14 cellular contexts compared by ENCODE assay signal in genomic region chr11:109960831-109961230, GRCh38.
DNase-seq lines count a peak whose midpoint lies in the region; ATAC-seq and TF ChIP-seq lines count a peak whose summit lies in the region.
"Had no signal": no experiment of that assay in that cellular context is flagged by ENCODE, and none has a peak within 500 bp of the region (broad histone marks: within the 10 kb centered on the region; RNA-seq: fewer than 3 reads in every experiment).

No MANE protein-coding gene starts in this region.

- H3K4me3 ChIP-seq in body of pancreas: no peak overlapping the region
- H3K4me3 ChIP-seq in right atrium auricular region: no peak overlapping the region
- no peak overlapping the region for H3K4me3 ChIP-seq in ovary
- H3K4me3 ChIP-seq in esophagus muscularis mucosa: no peak overlapping the region
- H3K4me3 ChIP-seq: SK-N-MC, vagina had no signal

- H3K27ac ChIP-seq in body of pancreas: peak overlapping the region in 3 of 4 donors; percentile 7 to 69 (median 60)
- no peak overlapping the region for H3K27ac ChIP-seq in right atrium auricular region
- no peak overlapping the region for H3K27ac ChIP-seq in ovary
- H3K27ac ChIP-seq in esophagus muscularis mucosa (replicated peaks in 1 of 4): no peak overlapping the region
- H3K27ac ChIP-seq: KMS-11, SK-N-MC, vagina had no signal

- H3K9me3 ChIP-seq in body of pancreas (no peaks in the 10 kb centered on the region), right atrium auricular region (no peaks in the 10 kb centered on the region), ovary (no peaks in the 10 kb centered on the region), esophagus muscularis mucosa (no peaks in the 10 kb centered on the region)
- H3K9me3 ChIP-seq: vagina had no signal

- TF ChIP-seq EP300 in ovary (IDR thresholded peaks at IDR 0.05) (no peak), esophagus muscularis mucosa (IDR thresholded peaks at IDR 0.05) (no peak)

- 0 to 14% methylated on average over 2 of the region's 2 CpGs for WGBS in body of pancreas, 2 donors
- WGBS in ovary, 3 donors: 2 to 11% (median 3%) methylated on average over 2 of the region's 2 CpGs
- WGBS in esophagus muscularis mucosa: 45% methylated on average over 2 of the region's 2 CpGs

- peak; percentile 98 for ATAC-seq in body of pancreas
- ATAC-seq in HG02623 (IDR thresholded peaks at IDR 0.05; ENCODE audit: unreplicated experiment): no peak
- ATAC-seq: activated CD8-positive, alpha-beta T cell treated with anti-CD3 and anti-CD28 coated beads, Interleukin-2, amount 10 ng/mL, durations not matched to agents 7 days and 5 days had no signal

- no peaks in the 10 kb centered on the region for H3K27me3 ChIP-seq in body of pancreas
- no peaks in the 10 kb centered on the region for H3K27me3 ChIP-seq in right atrium auricular region
- H3K27me3 ChIP-seq in ovary: no peaks in the 10 kb centered on the region
- H3K27me3 ChIP-seq in esophagus muscularis mucosa: no peaks in the 10 kb centered on the region
- H3K27me3 ChIP-seq: vagina had no signal

- no peak for TF ChIP-seq POLR2A in body of pancreas (IDR thresholded peaks at IDR 0.05)
- no peak for TF ChIP-seq POLR2A in ovary (IDR thresholded peaks at IDR 0.05)
- no peak for TF ChIP-seq POLR2A in esophagus muscularis mucosa (IDR thresholded peaks at IDR 0.05; ENCODE audit: low read depth)

- no peak overlapping the region for H3K27ac Mint-ChIP-seq in activated naive CD4-positive, alpha-beta T cell treated with anti-CD3 and anti-CD28 coated beads for 36 hours
- H3K27ac Mint-ChIP-seq: activated CD8-positive, alpha-beta T cell treated with anti-CD3 and anti-CD28 coated beads, Interleukin-2, amount 10 ng/mL, durations not matched to agents 7 days and 5 days had no signal

- H3K36me3 ChIP-seq in body of pancreas (replicated peaks in 1 of 2; ENCODE audit: insufficient read depth in 1 of 2, low read depth in 2 of 2) (no peaks in the 10 kb centered on the region), right atrium auricular region (no peaks in the 10 kb centered on the region), ovary (no peaks in the 10 kb centered on the region), esophagus muscularis mucosa (no peaks in the 10 kb centered on the region)
- H3K36me3 ChIP-seq: vagina had no signal

- no peaks in the 10 kb centered on the region for H3K4me1 Mint-ChIP-seq in activated naive CD4-positive, alpha-beta T cell treated with anti-CD3 and anti-CD28 coated beads for 36 hours (ENCODE audit: low read depth)

- H3K9me3 Mint-ChIP-seq in activated naive CD4-positive, alpha-beta T cell treated with anti-CD3 and anti-CD28 coated beads for 36 hours: no peaks in the 10 kb centered on the region

- DNase-seq in EH (ENCODE audit: low read depth) (peak; percentile 74), body of pancreas (peak; percentile 78 to 85 (median 83)), right atrium auricular region (ENCODE audit: low spot score) (peak; percentile 73), ovary (peak; percentile 80 to 93 (median 86)), NCI-H345 (lab: John Stamatoyannopoulos, UW) (no peak), esophagus muscularis mucosa (ENCODE audit: extremely low spot score) (no peak)
- DNase-seq in activated naive CD4-positive, alpha-beta T cell treated with anti-CD3 and anti-CD28 coated beads for 36 hours: no peak
- DNase-seq: activated CD8-positive, alpha-beta T cell treated with anti-CD3 and anti-CD28 coated beads, Interleukin-2, amount 10 ng/mL, durations not matched to agents 7 days and 5 days; NCI-H446 treated with DMSO at 0.1 percent for 48 hours had no signal

- H3K4me3 Mint-ChIP-seq in activated naive CD4-positive, alpha-beta T cell treated with anti-CD3 and anti-CD28 coated beads for 36 hours: no peak overlapping the region
- H3K4me3 Mint-ChIP-seq: activated CD8-positive, alpha-beta T cell treated with anti-CD3 and anti-CD28 coated beads, Interleukin-2, amount 10 ng/mL, durations not matched to agents 7 days and 5 days; neural crest cell had no signal

- CTCF ChIA-PET in activated naive CD4-positive, alpha-beta T cell treated with anti-CD3 and anti-CD28 coated beads for 36 hours (lab: Charles Lee): no interaction called here

- H3K4me1 ChIP-seq in body of pancreas (peaks cover 9% of the 10 kb centered on the region), right atrium auricular region (no peaks in the 10 kb centered on the region), ovary (ENCODE audit: insufficient read depth) (peaks cover 4% of the 10 kb centered on the region), esophagus muscularis mucosa (peaks cover 0 to 6% (median 4%) of the 10 kb centered on the region in 4 donors)
- H3K4me1 ChIP-seq: vagina had no signal

- peaks cover 2% of the 10 kb centered on the region for H3K27me3 Mint-ChIP-seq in activated naive CD4-positive, alpha-beta T cell treated with anti-CD3 and anti-CD28 coated beads for 36 hours (ENCODE audit: low read depth)

- TF ChIP-seq CTCF in body of pancreas (IDR thresholded peaks at IDR 0.05): no peak
- TF ChIP-seq CTCF in right atrium auricular region (IDR thresholded peaks at IDR 0.05): no peak
- no peak for TF ChIP-seq CTCF in ovary (IDR thresholded peaks at IDR 0.05)
- no peak for TF ChIP-seq CTCF in esophagus muscularis mucosa (IDR thresholded peaks at IDR 0.05)

- intact Hi-C loops in body of pancreas (cut with DNase I) (no loop called here), ovary (cut with DNase I) (no loop called here), esophagus muscularis mucosa (cut with DNase I) (no loop called here)
- intact Hi-C loops in activated naive CD4-positive, alpha-beta T cell treated with anti-CD3 and anti-CD28 coated beads for 36 hours (cut with micrococcal nuclease): no loop called here

- H3K36me3 Mint-ChIP-seq in activated naive CD4-positive, alpha-beta T cell treated with anti-CD3 and anti-CD28 coated beads for 36 hours (ENCODE audit: low read depth): no peaks in the 10 kb centered on the region

Comparison
In these comparisons a context has a peak if more than half of its experiments do, and no peak if none do; other contexts are left out.
1. DNase-seq: peak in EH (single experiment), body of pancreas (4 of 4), right atrium auricular region (single experiment) and ovary (5 of 5); none in activated naive CD4-positive, alpha-beta T cell treated with anti-CD3 and anti-CD28 coated beads for 36 hours (single experiment), NCI-H345 (single experiment) and esophagus muscularis mucosa (single experiment).
2. H3K27ac ChIP-seq: peak in body of pancreas (3 of 4); none in right atrium auricular region (0 of 2), ovary (0 of 2) and esophagus muscularis mucosa (0 of 4).